8 cellular contexts compared by ENCODE assay signal in genomic region chr12:131452444-131452860, GRCh38.
DNase-seq lines count a peak whose midpoint lies in the region; ATAC-seq, FAIRE-seq and TF ChIP-seq lines count a peak whose summit lies in the region.

No MANE protein-coding gene starts in this region.

- no peak for FAIRE-seq in D721Med (lab: Jason Lieb, UNC)

- DNase-seq in D721Med (ENCODE audit: insufficient read length, low spot score) = no peak
- peak; percentile 34 for DNase-seq in activated CD4-positive, alpha-beta memory T cell treated with anti-CD3 and anti-CD28 coated beads, Interleukin-2, amount 10 ng/mL, durations not matched to agents 7 days and 5 days
- DNase-seq in natural killer cell = no peak
- no peak for DNase-seq in SIG-M5 (lab: John Stamatoyannopoulos, UW)
- DNase-seq in T-helper 17 cell = no peak

- H3K27me3 Mint-ChIP-seq in activated CD4-positive, alpha-beta memory T cell treated with anti-CD3 and anti-CD28 coated beads, Interleukin-2, amount 10 ng/mL, durations not matched to agents 7 days and 5 days = peaks cover 17% of the 10 kb centered on the region
- H3K27me3 Mint-ChIP-seq in natural killer cell (ENCODE audit: low read depth in 2 of 2) = peaks cover 8 to 10% of the 10 kb centered on the region in 2 donors
- H3K27me3 Mint-ChIP-seq in T-helper 17 cell = peaks cover 19% of the 10 kb centered on the region

- TF ChIP-seq CTCF in D721Med (IDR thresholded peaks at IDR 0.05; ENCODE audit: insufficient read depth, missing control alignments) = peak; percentile 24
- TF ChIP-seq CTCF in natural killer cell (IDR thresholded peaks at IDR 0.05) = peak; percentile 21

- no peak overlapping the region for H3K27ac Mint-ChIP-seq in activated CD4-positive, alpha-beta memory T cell treated with anti-CD3 and anti-CD28 coated beads, Interleukin-2, amount 10 ng/mL, durations not matched to agents 7 days and 5 days
- no peak overlapping the region for H3K27ac Mint-ChIP-seq in natural killer cell
- no peak overlapping the region for H3K27ac Mint-ChIP-seq in T-helper 17 cell

- H3K4me1 Mint-ChIP-seq in activated CD4-positive, alpha-beta memory T cell treated with anti-CD3 and anti-CD28 coated beads, Interleukin-2, amount 10 ng/mL, durations not matched to agents 7 days and 5 days = no peaks in the 10 kb centered on the region
- peaks cover 0 to 6% of the 10 kb centered on the region in 2 donors for H3K4me1 Mint-ChIP-seq in natural killer cell
- H3K4me1 Mint-ChIP-seq in T-helper 17 cell = peaks cover 6% of the 10 kb centered on the region

- H3K9me3 ChIP-seq in T-helper 17 cell (ENCODE audit: control insufficient read depth, low read length, poor library complexity, severe bottlenecking) = no peaks in the 10 kb centered on the region

- CTCF ChIA-PET in activated CD4-positive, alpha-beta memory T cell treated with anti-CD3 and anti-CD28 coated beads, Interleukin-2, amount 10 ng/mL, durations not matched to agents 7 days and 5 days (lab: Charles Lee) = interaction anchor here (0.6 to 0.9 kb wide), 3 partner anchors 10 to 372 kb away, joined by 3 read pairs; no protein-coding TSS in a partner anchor

- no peaks in the 10 kb centered on the region for H3K9me3 Mint-ChIP-seq in activated CD4-positive, alpha-beta memory T cell treated with anti-CD3 and anti-CD28 coated beads, Interleukin-2, amount 10 ng/mL, durations not matched to agents 7 days and 5 days
- peaks cover 0 to 4% of the 10 kb centered on the region in 2 donors for H3K9me3 Mint-ChIP-seq in natural killer cell

- no peak overlapping the region for H3K4me3 Mint-ChIP-seq in activated CD4-positive, alpha-beta memory T cell treated with anti-CD3 and anti-CD28 coated beads, Interleukin-2, amount 10 ng/mL, durations not matched to agents 7 days and 5 days
- no peak overlapping the region for H3K4me3 Mint-ChIP-seq in natural killer cell
- no peak overlapping the region for H3K4me3 Mint-ChIP-seq in T-helper 17 cell

- H3K36me3 Mint-ChIP-seq in activated CD4-positive, alpha-beta memory T cell treated with anti-CD3 and anti-CD28 coated beads, Interleukin-2, amount 10 ng/mL, durations not matched to agents 7 days and 5 days (ENCODE audit: low read depth) = no peaks in the 10 kb centered on the region
- peaks cover 6% of the 10 kb centered on the region for H3K36me3 Mint-ChIP-seq in natural killer cell
- H3K36me3 Mint-ChIP-seq in T-helper 17 cell (ENCODE audit: low read depth) = no peaks in the 10 kb centered on the region

- intact Hi-C loops in natural killer cell (cut with micrococcal nuclease) = no loop called here

- peak; percentile 53 for ATAC-seq in HG03025 (IDR thresholded peaks at IDR 0.05; ENCODE audit: low FRiP score, unreplicated experiment)
- ATAC-seq in natural killer cell = peak in 1 of 3 donors; percentile 45
- ATAC-seq in HG03039 (IDR thresholded peaks at IDR 0.05; ENCODE audit: unreplicated experiment) = no peak
- no peak for ATAC-seq in GM18517 (IDR thresholded peaks at IDR 0.05; ENCODE audit: unreplicated experiment)
- no peak for ATAC-seq in T-helper 17 cell

- POLR2A ChIA-PET in activated CD4-positive, alpha-beta memory T cell treated with anti-CD3 and anti-CD28 coated beads, Interleukin-2, amount 10 ng/mL, durations not matched to agents 7 days and 5 days (lab: Charles Lee) = no interaction called here
